In the genomic region with DNA sequence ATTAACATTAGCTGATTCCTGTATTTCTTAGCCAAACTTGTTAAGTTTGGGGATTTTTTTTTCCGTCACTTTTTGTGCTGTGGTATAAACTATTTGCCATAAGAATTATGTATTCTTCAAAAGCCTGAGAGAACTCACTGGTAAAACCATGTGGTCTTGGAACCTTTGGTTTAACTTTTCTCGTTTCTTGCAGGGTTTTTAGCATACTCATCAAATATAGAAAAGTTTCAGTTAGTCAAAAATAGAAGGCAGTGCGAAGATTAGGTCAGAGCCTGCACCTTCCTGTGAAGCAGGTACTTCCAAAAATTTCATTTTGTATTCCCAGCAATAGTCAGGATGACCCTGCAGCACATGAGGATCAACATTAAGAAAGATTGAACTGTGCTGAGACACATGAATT, we compare ENCODE assay signal across 2 cellular contexts.
TF ChIP-seq lines count a peak whose summit lies in the region.

No MANE protein-coding gene starts in this region.

TF ChIP-seq in IMR-90, 13 proteins besides CTCF, POLR2A, EP300 and RAD21 (continued from another document):
- TF ChIP-seq ELK1 (IDR thresholded peaks at IDR 0.05; ENCODE audit: borderline replicate concordance, low read depth, low read length), result no peak

TF ChIP-seq in K562, 482 proteins besides CTCF, POLR2A, EP300 and RAD21:
- no peak for TF ChIP-seq MGA (IDR thresholded peaks at IDR 0.05)
- TF ChIP-seq ZNF695 (CRISPR knock-in tag; IDR thresholded peaks at IDR 0.05), result no peak
- TF ChIP-seq MAFG (tag; conservative IDR thresholded peaks at IDR 0.05), result peak; percentile 40; the same call in 1 of the 2 replicates
- no peak for TF ChIP-seq ZFP91 (CRISPR knock-in tag; IDR thresholded peaks at IDR 0.05)
- peak; percentile 38; the same call in 1 of the 2 replicates for TF ChIP-seq C11orf30 (IDR thresholded peaks at IDR 0.05; ENCODE audit: low read depth)
- TF ChIP-seq ZNF316 (IDR thresholded peaks at IDR 0.05), result peak; percentile 71
- no peak for TF ChIP-seq SMAD1 (IDR thresholded peaks at IDR 0.05; ENCODE audit: low read depth, low read length, partially characterized antibody)
TF ChIP-seq in K562: peak in this region for 3.
